In the genomic region with DNA sequence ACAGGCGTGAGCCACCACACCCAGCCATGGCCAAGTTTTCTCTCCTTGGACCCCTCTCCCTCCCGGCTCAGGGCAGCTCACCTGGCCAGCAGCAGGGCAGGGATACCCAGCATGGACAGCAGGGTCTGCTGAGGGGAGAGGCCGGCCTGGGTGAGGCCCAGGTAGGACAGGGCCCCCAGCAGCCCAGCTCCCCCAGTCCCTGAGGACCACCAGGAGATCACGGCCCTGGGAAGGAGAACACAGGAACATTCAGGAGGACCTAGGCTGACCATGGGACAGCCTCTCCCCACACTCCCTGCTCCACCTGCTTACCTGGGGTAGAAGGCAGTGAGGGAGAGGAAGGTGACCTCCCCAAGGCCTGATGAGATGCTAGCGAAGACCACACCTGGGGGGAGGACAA, we compare ENCODE assay signal across 26 cellular contexts. TPM values are rescaled to one million over a fixed set of nuclear protein-coding genes. Genes with fewer than 3 reads are reported as not detected.
"Had no signal": no experiment of that assay in that cellular context is flagged by ENCODE, and none has a peak within 500 bp of the region (broad histone marks: within the 10 kb centered on the region; RNA-seq: fewer than 3 reads in every experiment).

No MANE protein-coding gene starts in this region.

- H3K27ac ChIP-seq: SJSA1, SK-N-MC had no signal

- H3K4me3 ChIP-seq: SJSA1, SK-N-MC had no signal

- H3K9me3 ChIP-seq: SJSA1 had no signal

- DNase-seq: KBM-7, MV-4-11, NCI-H1048, NCI-H1105, NCI-H1417 treated with DMSO at 0.1 percent for 48 hours, NCI-H146, NCI-H187, NCI-H2029, NCI-H2081 treated with DMSO at 0.1 percent for 48 hours, NCI-H2171, NCI-H226, NCI-H446, NCI-H510A, NCI-H524 treated with DMSO at 0.1 percent for 48 hours, NCI-H69, NCI-H774, Right ventricle myocardium superior, RPMI8226, SIG-M5 had no signal

- H3K27me3 ChIP-seq: SJSA1 had no signal

- ATAC-seq: HepG2 had no signal

- H3K4me3 Mint-ChIP-seq: IgD-negative memory B cell had no signal

- H3K9me3 Mint-ChIP-seq: IgD-negative memory B cell had no signal

RNA-seq across cellular contexts. Expression of gene APOBR, which starts 8.2 kb away (rescaled TPM):
- total RNA-seq: HepG2, LHCN-M2, SJSA1 had no signal

RNA-seq across cellular contexts. Expression of gene NPIPB7, which starts 14.1 kb away (rescaled TPM):
- total RNA-seq: HepG2, HT1080, LHCN-M2, MCF 10A, Right ventricle myocardium superior, SJSA1 had no signal

RNA-seq across cellular contexts. Expression of gene IL27, which starts 20.4 kb away (rescaled TPM):
- total RNA-seq: HT1080, LHCN-M2, MCF 10A, Right ventricle myocardium superior, SJSA1 had no signal
- polyA plus RNA-seq: IgD-negative memory B cell had no signal

RNA-seq across cellular contexts. Expression of gene NUPR1, which starts 52.5 kb away (rescaled TPM):
- polyA plus RNA-seq: IgD-negative memory B cell had no signal
